In genomic region chr5:78637468-78637867, GRCh38 we compare ENCODE assay signal across 1 cellular context.
TF ChIP-seq lines count a peak whose summit lies in the region.

No MANE protein-coding gene starts in this region.

TF ChIP-seq in endothelial cell of umbilical vein, 7 proteins besides CTCF, POLR2A, EP300 and RAD21:
- TF ChIP-seq FOS (IDR thresholded peaks at IDR 0.05; ENCODE audit: borderline replicate concordance, insufficient read depth, low read length) = no peak
- no peak for TF ChIP-seq MYC (IDR thresholded peaks at IDR 0.05; ENCODE audit: low read depth, low read length)
- TF ChIP-seq GATA2 (IDR thresholded peaks at IDR 0.05; ENCODE audit: insufficient read depth, insufficient read length, low read depth, low read length) = no peak
- TF ChIP-seq EZH2 (IDR thresholded peaks at IDR 0.05; ENCODE audit: borderline replicate concordance, low read depth, low read length, severe bottlenecking) = no peak
- no peak for TF ChIP-seq POLR2AphosphoS5 (IDR thresholded peaks at IDR 0.05; ENCODE audit: insufficient read depth, low read depth, low read length)
- no peak for TF ChIP-seq JUN (IDR thresholded peaks at IDR 0.05; ENCODE audit: borderline replicate concordance, insufficient read depth, insufficient read length, low read depth)
- TF ChIP-seq MAX (IDR thresholded peaks at IDR 0.05; ENCODE audit: insufficient read depth, insufficient read length) = no peak
